15 cellular contexts compared by ENCODE assay signal in genomic region chr9:134735441-134736175, GRCh38.
DNase-seq lines count a peak whose midpoint lies in the region; ATAC-seq and TF ChIP-seq lines count a peak whose summit lies in the region.
"Had no signal": no experiment of that assay in that cellular context is flagged by ENCODE, and none has a peak within 500 bp of the region (broad histone marks: within the 10 kb centered on the region; RNA-seq: fewer than 3 reads in every experiment).

No MANE protein-coding gene starts in this region.

- H3K4me1 ChIP-seq in adrenal gland (replicated peaks in 1 of 2) (no peaks in the 10 kb centered on the region), sigmoid colon (peaks cover 0 to 77% (median 61%) of the 10 kb centered on the region in 4 donors)

- peak overlapping the region in 2 of 5 donors; percentile 26 to 77 for H3K27ac ChIP-seq in adrenal gland
- peak overlapping the region; percentile 73 to 93 (median 82) for H3K27ac ChIP-seq in sigmoid colon
- H3K27ac ChIP-seq: SJSA1 had no signal

- 61 to 85% (median 79%) methylated on average over 11 to 20 of the region's 20 CpGs for WGBS in adrenal gland, 4 donors
- 54 to 73% methylated on average over 20 of the region's 20 CpGs for WGBS in sigmoid colon, 2 donors

- no peak overlapping the region for H3K27ac Mint-ChIP-seq in activated CD8-positive, alpha-beta T cell treated with anti-CD3 and anti-CD28 coated beads for 36 hours
- H3K27ac Mint-ChIP-seq: activated naive CD4-positive, alpha-beta T cell treated with anti-CD3 and anti-CD28 coated beads, Interleukin-2, amount 10 ng/mL, durations not matched to agents 7 days and 5 days had no signal

- POLR2A ChIA-PET in activated CD8-positive, alpha-beta T cell treated with anti-CD3 and anti-CD28 coated beads for 36 hours (lab: Charles Lee) = no interaction called here

- H3K9me3 ChIP-seq in adrenal gland (replicated peaks in 1 of 3) (no peaks in the 10 kb centered on the region), sigmoid colon (no peaks in the 10 kb centered on the region)
- H3K9me3 ChIP-seq: SJSA1 had no signal

- H3K27me3 ChIP-seq in adrenal gland (no peaks in the 10 kb centered on the region), sigmoid colon (no peaks in the 10 kb centered on the region)
- H3K27me3 ChIP-seq: SJSA1 had no signal

- H3K36me3 ChIP-seq in adrenal gland (replicated peaks in 1 of 2) = peaks cover 0 to 6% of the 10 kb centered on the region in 2 donors
- peaks cover 0 to 7% (median 0%) of the 10 kb centered on the region in 4 donors for H3K36me3 ChIP-seq in sigmoid colon

- peak; percentile 70 for DNase-seq in AG08395 (ENCODE audit: low spot score)
- peak in 4 of 7 donors; percentile 22 to 62 (median 44) for DNase-seq in adrenal gland
- DNase-seq in left ventricle myocardium superior = peak; percentile 86
- DNase-seq in sigmoid colon = peak; percentile 94
- no peak for DNase-seq in iPS-NIHi7 (ENCODE audit: extremely low spot score)
- DNase-seq in activated CD8-positive, alpha-beta T cell treated with anti-CD3 and anti-CD28 coated beads for 36 hours = no peak
- no peak for DNase-seq in NCI-H2107 treated with DMSO at 0.1 percent for 48 hours (lab: John Stamatoyannopoulos, UW; ENCODE audit: unreplicated experiment)
- DNase-seq: activated naive CD4-positive, alpha-beta T cell treated with anti-CD3 and anti-CD28 coated beads, Interleukin-2, amount 10 ng/mL, durations not matched to agents 7 days and 5 days; NCI-H1436; NCI-H748 treated with DMSO at 0.1 percent for 48 hours; trophoblast cell had no signal

- TF ChIP-seq CTCF in adrenal gland (IDR thresholded peaks at IDR 0.05) = no peak
- TF ChIP-seq CTCF in sigmoid colon (IDR thresholded peaks at IDR 0.05) = no peak
- no peak for TF ChIP-seq CTCF in activated CD8-positive, alpha-beta T cell treated with anti-CD3 and anti-CD28 coated beads for 36 hours (IDR thresholded peaks at IDR 0.05)

- H3K4me3 Mint-ChIP-seq in activated CD8-positive, alpha-beta T cell treated with anti-CD3 and anti-CD28 coated beads for 36 hours = no peak overlapping the region
- H3K4me3 Mint-ChIP-seq: activated naive CD4-positive, alpha-beta T cell treated with anti-CD3 and anti-CD28 coated beads, Interleukin-2, amount 10 ng/mL, durations not matched to agents 7 days and 5 days; nephron had no signal

- H3K4me1 Mint-ChIP-seq in activated CD8-positive, alpha-beta T cell treated with anti-CD3 and anti-CD28 coated beads for 36 hours (ENCODE audit: low read depth) = no peaks in the 10 kb centered on the region
- H3K4me1 Mint-ChIP-seq: activated naive CD4-positive, alpha-beta T cell treated with anti-CD3 and anti-CD28 coated beads, Interleukin-2, amount 10 ng/mL, durations not matched to agents 7 days and 5 days had no signal

- no peaks in the 10 kb centered on the region for H3K36me3 Mint-ChIP-seq in activated CD8-positive, alpha-beta T cell treated with anti-CD3 and anti-CD28 coated beads for 36 hours (ENCODE audit: low read depth)
- H3K36me3 Mint-ChIP-seq: activated naive CD4-positive, alpha-beta T cell treated with anti-CD3 and anti-CD28 coated beads, Interleukin-2, amount 10 ng/mL, durations not matched to agents 7 days and 5 days had no signal

- H3K27me3 Mint-ChIP-seq in activated CD8-positive, alpha-beta T cell treated with anti-CD3 and anti-CD28 coated beads for 36 hours = no peaks in the 10 kb centered on the region
- H3K27me3 Mint-ChIP-seq: activated naive CD4-positive, alpha-beta T cell treated with anti-CD3 and anti-CD28 coated beads, Interleukin-2, amount 10 ng/mL, durations not matched to agents 7 days and 5 days had no signal

- intact Hi-C loops in adrenal gland (cut with DNase I) = loop anchor here (5.0 to 10.0 kb wide), 4 partner anchors 33 to 541 kb away; no protein-coding TSS in a partner anchor
- intact Hi-C loops in left ventricle myocardium superior (cut with micrococcal nuclease) = no loop called here
- intact Hi-C loops in sigmoid colon (cut with DNase I) = loop anchor here (2.0 to 10.0 kb wide), 3 partner anchors 27 to 411 kb away; partner anchors contain the start of genes COL5A1 and RXRA
- intact Hi-C loops in activated CD8-positive, alpha-beta T cell treated with anti-CD3 and anti-CD28 coated beads for 36 hours (cut with micrococcal nuclease) = no loop called here

- TF ChIP-seq POLR2A in adrenal gland (IDR thresholded peaks at IDR 0.05) (no peak), sigmoid colon (IDR thresholded peaks at IDR 0.05) (no peak)

- no peaks in the 10 kb centered on the region for H3K9me3 Mint-ChIP-seq in activated CD8-positive, alpha-beta T cell treated with anti-CD3 and anti-CD28 coated beads for 36 hours
- H3K9me3 Mint-ChIP-seq: activated naive CD4-positive, alpha-beta T cell treated with anti-CD3 and anti-CD28 coated beads, Interleukin-2, amount 10 ng/mL, durations not matched to agents 7 days and 5 days; nephron had no signal

- H3K4me3 ChIP-seq in adrenal gland (no peak overlapping the region), sigmoid colon (no peak overlapping the region)
- H3K4me3 ChIP-seq: K562, SJSA1 had no signal

- ATAC-seq in left ventricle myocardium superior = peak; percentile 78
- ATAC-seq in GM19463 (IDR thresholded peaks at IDR 0.05; ENCODE audit: unreplicated experiment) = no peak
- no peak for ATAC-seq in activated CD8-positive, alpha-beta T cell treated with anti-CD3 and anti-CD28 coated beads for 36 hours
- ATAC-seq: K562 had no signal

- peak in 2 of 4 donors; percentile 81 to 88 for TF ChIP-seq EP300 in sigmoid colon (IDR thresholded peaks at IDR 0.05)

- CTCF ChIA-PET in activated CD8-positive, alpha-beta T cell treated with anti-CD3 and anti-CD28 coated beads for 36 hours (lab: Charles Lee) = interaction anchor here (0.7 to 1.0 kb wide), 2 partner anchors 38 to 286 kb away, joined by 3 read pairs; no protein-coding TSS in a partner anchor

Comparison
In these comparisons a context has a peak if more than half of its experiments do, and no peak if none do; other contexts are left out.
1. DNase-seq: peak in AG08395 (single experiment), adrenal gland (4 of 7), left ventricle myocardium superior (single experiment) and sigmoid colon (single experiment); none in iPS-NIHi7 (single experiment), activated CD8-positive, alpha-beta T cell treated with anti-CD3 and anti-CD28 coated beads for 36 hours (single experiment) and NCI-H2107 treated with DMSO at 0.1 percent for 48 hours (single experiment).
2. intact Hi-C loops: an anchor here in adrenal gland (5.0 to 10.0 kb wide) and sigmoid colon (2.0 to 10.0 kb wide); none called in left ventricle myocardium superior and activated CD8-positive, alpha-beta T cell treated with anti-CD3 and anti-CD28 coated beads for 36 hours.